In the genomic region with DNA sequence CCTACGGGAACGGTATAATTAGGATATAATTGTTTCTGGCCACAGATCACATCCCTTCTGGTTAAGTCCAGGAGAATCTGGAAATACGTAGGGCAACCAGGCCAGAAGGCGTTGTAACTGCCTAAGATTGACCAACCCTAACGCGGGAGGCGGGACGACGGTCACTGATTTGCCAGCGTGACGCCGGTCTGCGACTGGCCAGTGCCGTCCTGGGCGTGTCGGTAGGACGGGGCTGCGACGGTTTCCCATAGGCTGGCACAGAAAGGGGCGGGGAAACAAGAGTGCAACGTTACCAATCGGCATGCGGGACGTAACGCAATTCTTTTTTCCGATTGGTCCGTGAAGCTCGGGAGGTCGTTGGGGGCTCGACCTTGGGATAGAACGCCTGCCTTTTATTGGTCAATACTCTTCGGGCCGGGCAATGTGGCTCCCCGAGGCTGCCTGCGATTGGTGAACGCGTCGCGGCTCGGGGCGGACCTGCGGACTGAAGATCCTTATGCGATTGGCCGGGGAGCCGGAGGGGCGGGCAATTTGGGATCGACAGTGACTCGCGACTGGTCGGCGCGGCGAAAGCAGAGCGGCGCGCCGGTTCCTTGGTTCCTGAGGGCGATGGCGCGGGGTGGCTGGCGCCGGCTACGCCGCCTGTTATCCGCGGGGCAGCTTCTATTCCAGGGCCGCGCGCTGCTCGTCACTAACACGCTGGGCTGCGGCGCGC, we compare ENCODE assay signal across 1 cellular context.
TF ChIP-seq lines count a peak whose summit lies in the region.

Gene MPV17L2 (plus strand): TSS at position 546 of the 715 bp plus-strand sequence. CDS start 64 bp downstream, at position 610.

TF ChIP-seq in HepG2, 621 proteins besides CTCF, POLR2A, EP300 and RAD21 (continued from another document and continues in another):
- TF ChIP-seq, protein P1, sequence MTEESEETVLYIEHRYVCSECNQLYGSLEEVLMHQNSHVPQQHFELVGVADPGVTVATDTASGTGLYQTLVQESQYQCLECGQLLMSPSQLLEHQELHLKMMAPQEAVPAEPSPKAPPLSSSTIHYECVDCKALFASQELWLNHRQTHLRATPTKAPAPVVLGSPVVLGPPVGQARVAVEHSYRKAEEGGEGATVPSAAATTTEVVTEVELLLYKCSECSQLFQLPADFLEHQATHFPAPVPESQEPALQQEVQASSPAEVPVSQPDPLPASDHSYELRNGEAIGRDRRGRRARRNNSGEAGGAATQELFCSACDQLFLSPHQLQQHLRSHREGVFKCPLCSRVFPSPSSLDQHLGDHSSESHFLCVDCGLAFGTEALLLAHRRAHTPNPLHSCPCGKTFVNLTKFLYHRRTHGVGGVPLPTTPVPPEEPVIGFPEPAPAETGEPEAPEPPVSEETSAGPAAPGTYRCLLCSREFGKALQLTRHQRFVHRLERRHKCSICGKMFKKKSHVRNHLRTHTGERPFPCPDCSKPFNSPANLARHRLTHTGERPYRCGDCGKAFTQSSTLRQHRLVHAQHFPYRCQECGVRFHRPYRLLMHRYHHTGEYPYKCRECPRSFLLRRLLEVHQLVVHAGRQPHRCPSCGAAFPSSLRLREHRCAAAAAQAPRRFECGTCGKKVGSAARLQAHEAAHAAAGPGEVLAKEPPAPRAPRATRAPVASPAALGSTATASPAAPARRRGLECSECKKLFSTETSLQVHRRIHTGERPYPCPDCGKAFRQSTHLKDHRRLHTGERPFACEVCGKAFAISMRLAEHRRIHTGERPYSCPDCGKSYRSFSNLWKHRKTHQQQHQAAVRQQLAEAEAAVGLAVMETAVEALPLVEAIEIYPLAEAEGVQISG (CRISPR knock-in tag; IDR thresholded peaks at IDR 0.05) = peak; percentile 79; the same call in 1 of the 2 replicates
- 0 out of 2 replicates have a peak, but pooled peaks have one; percentile 43 for TF ChIP-seq ZFP90 (CRISPR knock-in tag; IDR thresholded peaks at IDR 0.05; ENCODE audit: borderline replicate concordance)
- peak; percentile 29 for TF ChIP-seq IRF2 (CRISPR knock-in tag; IDR thresholded peaks at IDR 0.05)
- no peak for TF ChIP-seq ZNF296 (CRISPR knock-in tag; conservative IDR thresholded peaks at IDR 0.05)
- TF ChIP-seq ZNF124 (CRISPR knock-in tag; IDR thresholded peaks at IDR 0.05) = 0 out of 2 replicates have a peak, but pooled peaks have one; percentile 44
- TF ChIP-seq FOXJ3 (CRISPR knock-in tag; IDR thresholded peaks at IDR 0.05; ENCODE audit: borderline replicate concordance) = 0 out of 2 replicates have a peak, but pooled peaks have one; percentile 55
- TF ChIP-seq ZNF367 (CRISPR knock-in tag; IDR thresholded peaks at IDR 0.05; ENCODE audit: borderline replicate concordance) = no peak
- TF ChIP-seq ZNF788 (CRISPR knock-in tag; IDR thresholded peaks at IDR 0.05; ENCODE audit: borderline replicate concordance) = peak; percentile 51; the same call in 1 of the 2 replicates
- TF ChIP-seq, protein P2, sequence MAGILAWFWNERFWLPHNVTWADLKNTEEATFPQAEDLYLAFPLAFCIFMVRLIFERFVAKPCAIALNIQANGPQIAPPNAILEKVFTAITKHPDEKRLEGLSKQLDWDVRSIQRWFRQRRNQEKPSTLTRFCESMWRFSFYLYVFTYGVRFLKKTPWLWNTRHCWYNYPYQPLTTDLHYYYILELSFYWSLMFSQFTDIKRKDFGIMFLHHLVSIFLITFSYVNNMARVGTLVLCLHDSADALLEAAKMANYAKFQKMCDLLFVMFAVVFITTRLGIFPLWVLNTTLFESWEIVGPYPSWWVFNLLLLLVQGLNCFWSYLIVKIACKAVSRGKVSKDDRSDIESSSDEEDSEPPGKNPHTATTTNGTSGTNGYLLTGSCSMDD (CRISPR knock-in tag; IDR thresholded peaks at IDR 0.05) = no peak
- no peak for TF ChIP-seq SNAI1 (CRISPR knock-in tag; IDR thresholded peaks at IDR 0.05; ENCODE audit: borderline replicate concordance)
- TF ChIP-seq ZNF24 (IDR thresholded peaks at IDR 0.05) = no peak
- TF ChIP-seq HOXD1 (CRISPR knock-in tag; IDR thresholded peaks at IDR 0.05) = 0 out of 2 replicates have a peak, but pooled peaks have one; percentile 60
- TF ChIP-seq, protein P3, sequence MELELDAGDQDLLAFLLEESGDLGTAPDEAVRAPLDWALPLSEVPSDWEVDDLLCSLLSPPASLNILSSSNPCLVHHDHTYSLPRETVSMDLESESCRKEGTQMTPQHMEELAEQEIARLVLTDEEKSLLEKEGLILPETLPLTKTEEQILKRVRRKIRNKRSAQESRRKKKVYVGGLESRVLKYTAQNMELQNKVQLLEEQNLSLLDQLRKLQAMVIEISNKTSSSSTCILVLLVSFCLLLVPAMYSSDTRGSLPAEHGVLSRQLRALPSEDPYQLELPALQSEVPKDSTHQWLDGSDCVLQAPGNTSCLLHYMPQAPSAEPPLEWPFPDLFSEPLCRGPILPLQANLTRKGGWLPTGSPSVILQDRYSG (CRISPR knock-in tag; IDR thresholded peaks at IDR 0.05) = no peak
- TF ChIP-seq ZNF746 (CRISPR knock-in tag; IDR thresholded peaks at IDR 0.05) = peak; percentile 42; the same call in 1 of the 2 replicates
- TF ChIP-seq, protein P4, sequence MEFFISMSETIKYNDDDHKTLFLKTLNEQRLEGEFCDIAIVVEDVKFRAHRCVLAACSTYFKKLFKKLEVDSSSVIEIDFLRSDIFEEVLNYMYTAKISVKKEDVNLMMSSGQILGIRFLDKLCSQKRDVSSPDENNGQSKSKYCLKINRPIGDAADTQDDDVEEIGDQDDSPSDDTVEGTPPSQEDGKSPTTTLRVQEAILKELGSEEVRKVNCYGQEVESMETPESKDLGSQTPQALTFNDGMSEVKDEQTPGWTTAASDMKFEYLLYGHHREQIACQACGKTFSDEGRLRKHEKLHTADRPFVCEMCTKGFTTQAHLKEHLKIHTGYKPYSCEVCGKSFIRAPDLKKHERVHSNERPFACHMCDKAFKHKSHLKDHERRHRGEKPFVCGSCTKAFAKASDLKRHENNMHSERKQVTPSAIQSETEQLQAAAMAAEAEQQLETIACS (CRISPR knock-in tag; IDR thresholded peaks at IDR 0.05) = no peak; the same call in 1 of the 2 replicates
- no peak for TF ChIP-seq ZNF138 (CRISPR knock-in tag; IDR thresholded peaks at IDR 0.05; ENCODE audit: low read depth)
- TF ChIP-seq ARNT (IDR thresholded peaks at IDR 0.05) = no peak
- TF ChIP-seq ZNF660 (CRISPR knock-in tag; IDR thresholded peaks at IDR 0.05; ENCODE audit: borderline replicate concordance, low read depth) = no peak
- TF ChIP-seq BATF2 (CRISPR knock-in tag; IDR thresholded peaks at IDR 0.05) = no peak
- peak; percentile 51; the same call in 1 of the 2 replicates for TF ChIP-seq E2F2 (CRISPR knock-in tag; IDR thresholded peaks at IDR 0.05; ENCODE audit: borderline replicate concordance)
- TF ChIP-seq JUN (CRISPR knock-in tag; IDR thresholded peaks at IDR 0.05) = no peak
- TF ChIP-seq ARNT2 (CRISPR knock-in tag; IDR thresholded peaks at IDR 0.05; ENCODE audit: low read depth) = 0 out of 2 replicates have a peak, but pooled peaks have one; percentile 50
- TF ChIP-seq ZNF317 (CRISPR knock-in tag; IDR thresholded peaks at IDR 0.05) = no peak
- TF ChIP-seq ZSCAN30 (CRISPR knock-in tag; IDR thresholded peaks at IDR 0.05) = no peak
- TF ChIP-seq ZNF567 (CRISPR knock-in tag; IDR thresholded peaks at IDR 0.05; ENCODE audit: borderline replicate concordance) = no peak
- no peak for TF ChIP-seq ZNF446 (CRISPR knock-in tag; IDR thresholded peaks at IDR 0.05)
- 0 out of 2 replicates have a peak, but pooled peaks have one; percentile 10 for TF ChIP-seq ZBTB38 (CRISPR knock-in tag; IDR thresholded peaks at IDR 0.05)
- TF ChIP-seq ZFYVE20 (CRISPR knock-in tag; IDR thresholded peaks at IDR 0.05; ENCODE audit: borderline replicate concordance, low read depth) = no peak
- TF ChIP-seq POLR2G (IDR thresholded peaks at IDR 0.05; ENCODE audit: low read depth, low read length) = peak; percentile 74; the same call in 1 of the 2 replicates
- peak; percentile 15; the same call in 1 of the 2 replicates for TF ChIP-seq ZIK1 (CRISPR knock-in tag; IDR thresholded peaks at IDR 0.05; ENCODE audit: borderline replicate concordance, low read depth)
- no peak for TF ChIP-seq MAFK (conservative IDR thresholded peaks at IDR 0.05 in 1 of 2, IDR thresholded peaks at IDR 0.05 in 1 of 2; ENCODE audit: low read length in 2 of 2)
- TF ChIP-seq, protein P5, sequence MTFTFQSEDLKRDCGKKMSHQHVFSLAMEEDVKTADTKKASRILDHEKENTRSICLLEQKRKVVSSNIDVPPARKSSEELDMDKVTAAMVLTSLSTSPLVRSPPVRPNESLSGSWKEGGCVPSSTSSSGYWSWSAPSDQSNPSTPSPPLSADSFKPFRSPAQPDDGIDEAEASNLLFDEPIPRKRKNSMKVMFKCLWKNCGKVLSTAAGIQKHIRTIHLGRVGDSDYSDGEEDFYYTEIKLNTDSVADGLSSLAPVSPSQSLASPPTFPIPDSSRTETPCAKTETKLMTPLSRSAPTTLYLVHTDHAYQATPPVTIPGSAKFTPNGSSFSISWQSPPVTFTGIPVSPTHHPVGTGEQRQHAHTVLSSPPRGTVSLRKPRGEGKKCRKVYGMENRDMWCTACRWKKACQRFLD (CRISPR knock-in tag; IDR thresholded peaks at IDR 0.05; ENCODE audit: borderline replicate concordance) = no peak
- TF ChIP-seq DMAP1 (CRISPR knock-in tag; IDR thresholded peaks at IDR 0.05) = peak; percentile 20; the same call in 1 of the 2 replicates
- TF ChIP-seq, protein P6, sequence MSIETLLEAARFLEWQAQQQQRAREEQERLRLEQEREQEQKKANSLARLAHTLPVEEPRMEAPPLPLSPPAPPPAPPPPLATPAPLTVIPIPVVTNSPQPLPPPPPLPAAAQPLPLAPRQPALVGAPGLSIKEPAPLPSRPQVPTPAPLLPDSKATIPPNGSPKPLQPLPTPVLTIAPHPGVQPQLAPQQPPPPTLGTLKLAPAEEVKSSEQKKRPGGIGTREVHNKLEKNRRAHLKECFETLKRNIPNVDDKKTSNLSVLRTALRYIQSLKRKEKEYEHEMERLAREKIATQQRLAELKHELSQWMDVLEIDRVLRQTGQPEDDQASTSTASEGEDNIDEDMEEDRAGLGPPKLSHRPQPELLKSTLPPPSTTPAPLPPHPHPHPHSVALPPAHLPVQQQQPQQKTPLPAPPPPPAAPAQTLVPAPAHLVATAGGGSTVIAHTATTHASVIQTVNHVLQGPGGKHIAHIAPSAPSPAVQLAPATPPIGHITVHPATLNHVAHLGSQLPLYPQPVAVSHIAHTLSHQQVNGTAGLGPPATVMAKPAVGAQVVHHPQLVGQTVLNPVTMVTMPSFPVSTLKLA (IDR thresholded peaks at IDR 0.05) = peak; percentile 40
- TF ChIP-seq ZNF790 (CRISPR knock-in tag; IDR thresholded peaks at IDR 0.05; ENCODE audit: borderline replicate concordance) = 0 out of 2 replicates have a peak, but pooled peaks have one; percentile 32
- no peak for TF ChIP-seq RARG (CRISPR knock-in tag; IDR thresholded peaks at IDR 0.05; ENCODE audit: low read depth)
- TF ChIP-seq BORCS8-MEF2B (CRISPR knock-in tag; IDR thresholded peaks at IDR 0.05) = peak; percentile 37; the same call in 1 of the 2 replicates
- TF ChIP-seq, protein P7, sequence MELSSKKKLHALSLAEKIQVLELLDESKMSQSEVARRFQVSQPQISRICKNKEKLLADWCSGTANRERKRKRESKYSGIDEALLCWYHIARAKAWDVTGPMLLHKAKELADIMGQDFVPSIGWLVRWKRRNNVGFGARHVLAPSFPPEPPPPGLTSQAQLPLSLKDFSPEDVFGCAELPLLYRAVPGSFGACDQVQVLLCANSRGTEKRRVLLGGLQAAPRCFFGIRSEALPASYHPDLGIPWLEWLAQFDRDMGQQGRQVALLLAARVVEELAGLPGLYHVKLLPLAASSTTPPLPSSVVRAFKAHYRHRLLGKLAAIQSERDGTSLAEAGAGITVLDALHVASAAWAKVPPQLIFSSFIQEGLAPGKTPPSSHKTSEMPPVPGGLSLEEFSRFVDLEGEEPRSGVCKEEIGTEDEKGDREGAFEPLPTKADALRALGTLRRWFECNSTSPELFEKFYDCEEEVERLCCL (CRISPR knock-in tag; IDR thresholded peaks at IDR 0.05; ENCODE audit: borderline replicate concordance) = no peak
- peak; percentile 99 for TF ChIP-seq NFYC (CRISPR knock-in tag; IDR thresholded peaks at IDR 0.05)
- TF ChIP-seq ZNF432 (CRISPR knock-in tag; IDR thresholded peaks at IDR 0.05; ENCODE audit: borderline replicate concordance) = no peak
- peak; percentile 72 for TF ChIP-seq PHF8 (CRISPR knock-in tag; IDR thresholded peaks at IDR 0.05)
- no peak for TF ChIP-seq ZNF17 (CRISPR knock-in tag; IDR thresholded peaks at IDR 0.05)
- TF ChIP-seq, protein P8, sequence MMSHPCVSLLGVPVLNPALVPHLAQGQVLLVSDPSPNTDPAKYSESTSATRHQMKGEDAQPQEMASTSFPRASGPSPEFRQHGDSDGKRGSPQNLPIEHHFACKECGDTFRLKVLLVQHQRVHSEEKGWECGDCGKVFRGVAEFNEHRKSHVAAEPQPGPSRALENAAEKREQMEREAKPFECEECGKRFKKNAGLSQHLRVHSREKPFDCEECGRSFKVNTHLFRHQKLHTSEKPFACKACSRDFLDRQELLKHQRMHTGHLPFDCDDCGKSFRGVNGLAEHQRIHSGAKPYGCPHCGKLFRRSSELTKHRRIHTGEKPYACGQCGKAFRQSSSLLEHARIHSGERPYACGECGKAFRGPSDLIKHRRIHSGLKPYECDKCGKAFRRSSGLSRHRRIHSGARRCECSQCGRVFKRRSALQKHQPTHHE (CRISPR knock-in tag; IDR thresholded peaks at IDR 0.05; ENCODE audit: borderline replicate concordance) = no peak
- TF ChIP-seq XBP1 (CRISPR knock-in tag; IDR thresholded peaks at IDR 0.05) = no peak
- no peak for TF ChIP-seq TARDBP (CRISPR knock-in tag; IDR thresholded peaks at IDR 0.05)
- no peak for TF ChIP-seq ZBTB44 (CRISPR knock-in tag; IDR thresholded peaks at IDR 0.05)
- no peak for TF ChIP-seq STAT5B (CRISPR knock-in tag; IDR thresholded peaks at IDR 0.05)
